8 cellular contexts compared by ENCODE assay signal in the genomic region with DNA sequence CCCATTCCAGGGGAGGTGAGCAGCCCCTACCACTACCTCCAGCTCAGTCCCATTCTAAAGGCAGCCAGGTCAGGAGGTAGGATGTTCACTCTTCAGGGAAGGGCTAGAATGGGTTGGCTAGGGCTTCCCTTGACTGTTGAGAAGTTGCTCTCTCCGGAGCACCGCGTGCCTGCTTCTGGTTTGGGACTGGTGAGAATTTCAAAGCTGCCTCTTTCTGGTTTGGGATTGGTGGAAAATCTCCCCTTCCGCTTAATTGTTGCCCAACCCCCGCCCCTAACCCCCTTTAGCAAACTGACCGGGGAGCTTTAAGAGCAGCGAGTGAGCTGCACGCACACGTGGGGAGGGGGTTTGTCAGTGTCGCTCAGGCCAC. TPM values are rescaled to one million over a fixed set of nuclear protein-coding genes. Genes with fewer than 3 reads are reported as not detected.
DNase-seq lines count a peak whose midpoint lies in the region; ATAC-seq, FAIRE-seq and TF ChIP-seq lines count a peak whose summit lies in the region.

No MANE protein-coding gene starts in this region.

- H3K36me3 ChIP-seq in HUES48 (ENCODE audit: control insufficient read depth, insufficient read depth, low read length), result no peaks in the 10 kb centered on the region
- H3K36me3 ChIP-seq in bronchial epithelial cell (ENCODE audit: control insufficient read depth, insufficient read depth, low read length), result no peaks in the 10 kb centered on the region
- H3K36me3 ChIP-seq in mesodermal cell (ENCODE audit: control insufficient read depth, insufficient read depth, low read length), result no peaks in the 10 kb centered on the region

- no peaks in the 10 kb centered on the region for H3K27me3 Mint-ChIP-seq in T-cell

- no peak for ATAC-seq in T-cell (replicated peaks in 1 of 4)

- peaks cover 20% of the 10 kb centered on the region for H3K27me3 ChIP-seq in HUES48 (ENCODE audit: control insufficient read depth, insufficient read depth, low read length)
- no peaks in the 10 kb centered on the region for H3K27me3 ChIP-seq in bronchial epithelial cell (ENCODE audit: control insufficient read depth, insufficient read depth, low read length)

- H3K4me1 Mint-ChIP-seq in T-cell, result peaks cover 0 to 5% (median 5%) of the 10 kb centered on the region in 3 donors

- H3K27ac ChIP-seq in HUES48 (ENCODE audit: low read depth, low read length), result peak overlapping the region; percentile 17
- no peak overlapping the region for H3K27ac ChIP-seq in mesodermal cell (ENCODE audit: low read depth, low read length, severe bottlenecking)

- H3K36me3 Mint-ChIP-seq in T-cell, result no peaks in the 10 kb centered on the region

- no peak overlapping the region for H3K9ac ChIP-seq in HUES48 (ENCODE audit: low read depth, low read length)

- WGBS in mesodermal cell (ENCODE audit: insufficient coverage in 2 of 2), 2 experiments, result 0 to 2% methylated on average over 4 to 8 of the region's 10 CpGs

- H3K4me3 ChIP-seq in HUES48 (ENCODE audit: low read depth, low read length) (peak overlapping the region; percentile 63), bronchial epithelial cell (ENCODE audit: low read depth, low read length) (peak overlapping the region; percentile 47), mesodermal cell (ENCODE audit: extremely low read depth, insufficient read depth, low read length, poor library complexity, severe bottlenecking) (peak overlapping the region; percentile 47)

- no peak for FAIRE-seq in bronchial epithelial cell (lab: Jason Lieb, UNC)
- FAIRE-seq in frontal cortex (lab: Jason Lieb, UNC), result no peak

- H3K9me3 Mint-ChIP-seq in T-cell, result no peaks in the 10 kb centered on the region

- CTCF ChIA-PET in T-cell (lab: Charles Lee), result interaction anchor here (0.9 to 2.4 kb wide), 4 partner anchors 11 to 26 kb away, joined by 4 to 19 read pairs (median 12); no protein-coding TSS in a partner anchor

- no peaks in the 10 kb centered on the region for H3K9me3 ChIP-seq in HUES48 (ENCODE audit: control insufficient read depth, insufficient read depth, low read length)
- H3K9me3 ChIP-seq in mesodermal cell (ENCODE audit: control insufficient read depth, low read length), result no peaks in the 10 kb centered on the region

- H3K4me1 ChIP-seq in HUES48 (ENCODE audit: control insufficient read depth, insufficient read depth, low read length) (peaks cover 46% of the 10 kb centered on the region), mesodermal cell (ENCODE audit: control insufficient read depth, insufficient read depth, low read length, poor library complexity, severe bottlenecking) (peaks cover 31% of the 10 kb centered on the region)

- TF ChIP-seq CTCF in bronchial epithelial cell (IDR thresholded peaks at IDR 0.05; ENCODE audit: insufficient read depth, low read length, severe bottlenecking), result no peak

- no peak overlapping the region for H3K27ac Mint-ChIP-seq in T-cell

- no peak overlapping the region for H3K4me3 Mint-ChIP-seq in T-cell

- DNase-seq in AG08396 (ENCODE audit: low spot score) (peak; percentile 8), bronchial epithelial cell (ENCODE audit: low read depth) (no peak), T-cell (no peak), frontal cortex (ENCODE audit: low spot score in 2 of 2) (no peak), GM19238 (ENCODE audit: insufficient read length, low spot score) (no peak), iPS-NIHi11 (ENCODE audit: low spot score) (no peak)

- POLR2A ChIA-PET in T-cell (lab: Charles Lee), result no interaction called here

RNA-seq across cellular contexts. Expression of a gene that starts 0.7 kb away (rescaled TPM):
- total RNA-seq in bronchial epithelial cell (0.26 and 1.2 TPM in 2 replicates), T-cell (1 to 10 TPM in 1 of 5 donors, under 1 TPM in 4; 0.13 to 3.2 (median 0.44) TPM), frontal cortex (2.4 TPM)
- polyA plus RNA-seq in mesodermal cell (2013, experiment 1 of 2), result 1.8 TPM
- 1.9 TPM for polyA plus RNA-seq in mesodermal cell (2013, experiment 2 of 2)

RNA-seq across cellular contexts. Expression of a gene that starts 34.3 kb away (rescaled TPM):
- total RNA-seq in bronchial epithelial cell (not detected in 2 replicates), T-cell (not detected), frontal cortex (not detected)
- not detected for polyA plus RNA-seq in mesodermal cell (2013, experiment 1 of 2)
- polyA plus RNA-seq in mesodermal cell (2013, experiment 2 of 2), result 0.10 TPM

RNA-seq across cellular contexts. Expression of a gene that starts 40.1 kb away (rescaled TPM):
- 0.90 and 1.3 TPM in 2 replicates for total RNA-seq in bronchial epithelial cell
- 18.2 TPM for polyA plus RNA-seq in mesodermal cell (2013, experiment 1 of 2)
- 16.6 TPM for polyA plus RNA-seq in mesodermal cell (2013, experiment 2 of 2)
- total RNA-seq in T-cell, result not detected
- 2.4 TPM for total RNA-seq in frontal cortex

RNA-seq across cellular contexts. Expression of a gene that starts 42.2 kb away (rescaled TPM):
- 0.13 and 2.1 TPM in 2 replicates for total RNA-seq in bronchial epithelial cell
- 229 TPM for polyA plus RNA-seq in mesodermal cell (2013, experiment 1 of 2)
- polyA plus RNA-seq in mesodermal cell (2013, experiment 2 of 2), result 146 TPM
- under 1 TPM in 4 of 5 donors, not detected in 1; 0.44 to 0.76 (median 0.48) TPM for total RNA-seq in T-cell
- 15.1 TPM for total RNA-seq in frontal cortex

RNA-seq across cellular contexts. Expression of a gene that starts 46.5 kb away (rescaled TPM):
- total RNA-seq in bronchial epithelial cell (2.4 and 3.6 TPM in 2 replicates), T-cell (10 to 100 TPM; 18.4 to 21.4 (median 20.3) TPM), frontal cortex (2.9 TPM)
- polyA plus RNA-seq in mesodermal cell (2013, experiment 1 of 2), result 52.6 TPM
- 50.2 TPM for polyA plus RNA-seq in mesodermal cell (2013, experiment 2 of 2)
